ENCODE assay signal across 10 cellular contexts in the genomic region with DNA sequence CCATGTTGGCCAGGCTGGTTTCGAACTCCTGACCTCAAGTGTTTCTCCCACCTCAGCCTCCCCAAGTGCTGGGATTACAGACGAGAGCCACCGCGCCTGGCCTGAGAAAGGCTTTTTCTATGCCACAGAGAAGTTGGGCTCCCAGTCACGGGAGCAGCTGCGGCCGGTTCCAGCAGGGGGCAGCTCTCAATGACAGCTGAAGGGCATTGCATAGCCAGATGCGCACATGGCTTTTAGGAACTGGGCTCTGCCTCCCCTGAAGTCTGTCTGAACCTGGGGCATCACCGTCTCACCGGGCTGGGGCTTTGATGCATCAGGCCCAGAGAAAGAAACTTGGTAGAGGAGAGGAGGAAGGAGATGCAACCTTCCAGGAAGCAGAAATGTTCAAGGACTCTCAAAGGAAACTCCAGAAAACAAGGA.
DNase-seq lines count a peak whose midpoint lies in the region; ATAC-seq and TF ChIP-seq lines count a peak whose summit lies in the region.
"Had no signal": no experiment of that assay in that cellular context is flagged by ENCODE, and none has a peak within 500 bp of the region (broad histone marks: within the 10 kb centered on the region; RNA-seq: fewer than 3 reads in every experiment).

No MANE protein-coding gene starts in this region.

- H3K4me3 ChIP-seq in gastrocnemius medialis = no peak overlapping the region
- H3K4me3 ChIP-seq: SK-N-MC had no signal

- no peaks in the 10 kb centered on the region for H3K36me3 Mint-ChIP-seq in activated naive CD4-positive, alpha-beta T cell treated with anti-CD3 and anti-CD28 coated beads, Interleukin-2, amount 10 ng/mL, durations not matched to agents 7 days and 5 days
- H3K36me3 Mint-ChIP-seq: natural killer cell had no signal

- peak in 3 of 5 experiments; percentile 16 to 38 (median 35) for TF ChIP-seq CTCF in gastrocnemius medialis (IDR thresholded peaks at IDR 0.05 in 4 of 5, conservative IDR thresholded peaks at IDR 0.05 in 1 of 5)

- peak; percentile 73 for ATAC-seq in GM18870 (IDR thresholded peaks at IDR 0.05; ENCODE audit: unreplicated experiment)
- ATAC-seq in HG03095 (IDR thresholded peaks at IDR 0.05; ENCODE audit: unreplicated experiment) = peak; percentile 94
- ATAC-seq in left cardiac atrium = peak; percentile 66 to 67
- no peak for ATAC-seq in gastrocnemius medialis

- no peak overlapping the region for H3K27ac ChIP-seq in gastrocnemius medialis
- H3K27ac ChIP-seq: SK-N-MC had no signal

- intact Hi-C loops in left cardiac atrium (cut with DNase I) = no loop called here
- intact Hi-C loops in gastrocnemius medialis (cut with DNase I; ENCODE audit: low total_unique reads) = no loop called here

- H3K9me3 Mint-ChIP-seq in activated naive CD4-positive, alpha-beta T cell treated with anti-CD3 and anti-CD28 coated beads, Interleukin-2, amount 10 ng/mL, durations not matched to agents 7 days and 5 days = no peaks in the 10 kb centered on the region
- H3K9me3 Mint-ChIP-seq: natural killer cell had no signal

- peaks cover 0 to 4% (median 0%) of the 10 kb centered on the region in 3 donors for H3K27me3 ChIP-seq in gastrocnemius medialis

- in situ Hi-C loops in gastrocnemius medialis (cut with MboI; ENCODE audit: low sequenced_read_pairs in 4 of 4) = no loop called here

- TF ChIP-seq POLR2A in gastrocnemius medialis (IDR thresholded peaks at IDR 0.05) = no peak

- peak overlapping the region; percentile 9 for H3K27ac Mint-ChIP-seq in activated naive CD4-positive, alpha-beta T cell treated with anti-CD3 and anti-CD28 coated beads, Interleukin-2, amount 10 ng/mL, durations not matched to agents 7 days and 5 days
- H3K27ac Mint-ChIP-seq: natural killer cell had no signal

- no peaks in the 10 kb centered on the region for H3K36me3 ChIP-seq in gastrocnemius medialis

- no peaks in the 10 kb centered on the region for H3K4me1 ChIP-seq in gastrocnemius medialis

- DNase-seq in CD1c-positive myeloid dendritic cell (ENCODE audit: extremely low spot score) (peak; percentile 72), NCI-H460 (ENCODE audit: extremely low read depth, low read depth) (peak; percentile 44), left cardiac atrium (peak; percentile 67), gastrocnemius medialis (no peak)
- peak; percentile 63 for DNase-seq in activated naive CD4-positive, alpha-beta T cell treated with anti-CD3 and anti-CD28 coated beads, Interleukin-2, amount 10 ng/mL, durations not matched to agents 7 days and 5 days
- no peak for DNase-seq in effector CD8-positive, alpha-beta T cell (lab: John Stamatoyannopoulos, UW)
- DNase-seq: natural killer cell had no signal

- CTCF ChIA-PET in activated naive CD4-positive, alpha-beta T cell treated with anti-CD3 and anti-CD28 coated beads, Interleukin-2, amount 10 ng/mL, durations not matched to agents 7 days and 5 days (lab: Charles Lee) = interaction anchor here (1.0 to 1.5 kb wide), 3 partner anchors 250 to 512 kb away, joined by 3 to 4 read pairs (median 3); no protein-coding TSS in a partner anchor

- peaks cover 4% of the 10 kb centered on the region for H3K4me1 Mint-ChIP-seq in activated naive CD4-positive, alpha-beta T cell treated with anti-CD3 and anti-CD28 coated beads, Interleukin-2, amount 10 ng/mL, durations not matched to agents 7 days and 5 days
- H3K4me1 Mint-ChIP-seq: natural killer cell had no signal

- H3K9me3 ChIP-seq in gastrocnemius medialis = no peaks in the 10 kb centered on the region

- peaks cover 46% of the 10 kb centered on the region for H3K27me3 Mint-ChIP-seq in activated naive CD4-positive, alpha-beta T cell treated with anti-CD3 and anti-CD28 coated beads, Interleukin-2, amount 10 ng/mL, durations not matched to agents 7 days and 5 days

- H3K4me3 Mint-ChIP-seq in activated naive CD4-positive, alpha-beta T cell treated with anti-CD3 and anti-CD28 coated beads, Interleukin-2, amount 10 ng/mL, durations not matched to agents 7 days and 5 days = no peak overlapping the region
- H3K4me3 Mint-ChIP-seq: natural killer cell had no signal

Comparison
In these comparisons a context has a peak if more than half of its experiments do, and no peak if none do; other contexts are left out.
1. DNase-seq: peak in CD1c-positive myeloid dendritic cell (single experiment), NCI-H460 (single experiment), activated naive CD4-positive, alpha-beta T cell treated with anti-CD3 and anti-CD28 coated beads, Interleukin-2, amount 10 ng/mL, durations not matched to agents 7 days and 5 days (single experiment) and left cardiac atrium (single experiment); none in gastrocnemius medialis (0 of 2) and effector CD8-positive, alpha-beta T cell (single experiment).
2. ATAC-seq: peak in GM18870 (single experiment), HG03095 (single experiment) and left cardiac atrium (2 of 2); none in gastrocnemius medialis (0 of 2).